1 cellular context compared by ENCODE assay signal in genomic region chr2:172093416-172094318, GRCh38.
TF ChIP-seq lines count a peak whose summit lies in the region.

No MANE protein-coding gene starts in this region.

TF ChIP-seq in SK-N-SH treated with all-trans-retinoic acid at 6 μM for 48 hours, 23 proteins besides CTCF, POLR2A, EP300 and RAD21 (continued from another document):
- no peak for TF ChIP-seq CREB5 (CRISPR knock-in tag; IDR thresholded peaks at IDR 0.05; ENCODE audit: low read depth)
- TF ChIP-seq ZFP3 (CRISPR knock-in tag; IDR thresholded peaks at IDR 0.05): no peak
- TF ChIP-seq TOX (CRISPR knock-in tag; IDR thresholded peaks at IDR 0.05; ENCODE audit: borderline replicate concordance): no peak
- TF ChIP-seq CSRNP3 (CRISPR knock-in tag; IDR thresholded peaks at IDR 0.05): no peak
- no peak for TF ChIP-seq ZC3H10 (CRISPR knock-in tag; IDR thresholded peaks at IDR 0.05)
- no peak for TF ChIP-seq OSR1 (CRISPR knock-in tag; IDR thresholded peaks at IDR 0.05)
- TF ChIP-seq TCF4 (CRISPR knock-in tag; IDR thresholded peaks at IDR 0.05; ENCODE audit: borderline replicate concordance): no peak
- no peak for TF ChIP-seq SNAI2 (CRISPR knock-in tag; IDR thresholded peaks at IDR 0.05)
- TF ChIP-seq TSHZ2 (CRISPR knock-in tag; IDR thresholded peaks at IDR 0.05): no peak
- no peak for TF ChIP-seq PPARA (CRISPR knock-in tag; IDR thresholded peaks at IDR 0.05; ENCODE audit: borderline replicate concordance)
